In genomic region chr7:93231799-93232672, GRCh38 we compare ENCODE assay signal across 1 cellular context.
A peak's percentile ranks its signal among the peaks of the same experiment; 100 is the strongest.
TF ChIP-seq lines count a peak whose summit lies in the region.

TSS of gene VPS50 (plus strand) at chr7:93232366. CDS start at chr7:93232468, 102 bp downstream.

TF ChIP-seq in H1, 55 proteins besides CTCF, POLR2A, EP300 and RAD21 (continued from another document):
- TF ChIP-seq CHD7 (IDR thresholded peaks at IDR 0.05; ENCODE audit: insufficient replicate concordance, low read length) (no peak), ATF2 (IDR thresholded peaks at IDR 0.05; ENCODE audit: low read length) (0 out of 2 replicates have a peak, but pooled peaks have one; percentile 15), CEBPB (IDR thresholded peaks at IDR 0.05; ENCODE audit: low read depth, low read length) (peak; percentile 93), RXRA (IDR thresholded peaks at IDR 0.05; ENCODE audit: insufficient read depth, low read depth, low read length) (no peak), RBBP5 (IDR thresholded peaks at IDR 0.05; ENCODE audit: borderline replicate concordance, low read depth, low read length) (no peak), GABPA (IDR thresholded peaks at IDR 0.05; ENCODE audit: borderline replicate concordance, insufficient read depth, low read length) (no peak), HDAC2 (IDR thresholded peaks at IDR 0.05; ENCODE audit: borderline replicate concordance in 1 of 2, low read depth in 2 of 2, low read length in 2 of 2) (peak in 1 of 2 experiments; percentile 99; a peak in 3 of 4 replicates), CHD2 (IDR thresholded peaks at IDR 0.05; ENCODE audit: low read length) (no peak), JUND (IDR thresholded peaks at IDR 0.05; ENCODE audit: low read length) (no peak), ATF3 (IDR thresholded peaks at IDR 0.05; ENCODE audit: insufficient read depth, low read depth, low read length) (peak; percentile 96), CBX5 (IDR thresholded peaks at IDR 0.05; ENCODE audit: low read depth, low read length) (no peak), SAP30 (IDR thresholded peaks at IDR 0.05; ENCODE audit: insufficient read depth, insufficient replicate concordance, low read length) (peak; percentile 99), CREB1 (IDR thresholded peaks at IDR 0.05) (peak; percentile 68), KDM4A (IDR thresholded peaks at IDR 0.05; ENCODE audit: low read depth, low read length, severe bottlenecking) (peak; percentile 54), EGR1 (IDR thresholded peaks at IDR 0.05; ENCODE audit: borderline replicate concordance, low read depth, low read length) (no peak), MAX (IDR thresholded peaks at IDR 0.05) (peak; percentile 72), SP1 (IDR thresholded peaks at IDR 0.05; ENCODE audit: low read depth, low read length) (no peak), MAFK (IDR thresholded peaks at IDR 0.05; ENCODE audit: low read depth, low read length) (no peak), POLR2AphosphoS5 (IDR thresholded peaks at IDR 0.05; ENCODE audit: low read depth, low read length) (peak; percentile 39; the same call in 1 of the 2 replicates), YY1 (IDR thresholded peaks at IDR 0.05; ENCODE audit: low read depth, low read length) (peak; percentile 97), KDM5A (IDR thresholded peaks at IDR 0.05; ENCODE audit: low read length) (peak; percentile 99), SP4 (IDR thresholded peaks at IDR 0.05; ENCODE audit: low read length) (peak; percentile 94; the same call in 1 of the 2 replicates), TBP (IDR thresholded peaks at IDR 0.05; ENCODE audit: low read depth, low read length) (peak; percentile 42), TAF1 (IDR thresholded peaks at IDR 0.05; ENCODE audit: low read depth, low read length) (peak; percentile 57; the same call in 1 of the 2 replicates), ZNF274 (IDR thresholded peaks at IDR 0.05; ENCODE audit: borderline replicate concordance, extremely low read depth, low read length) (no peak), KDM1A (IDR thresholded peaks at IDR 0.05; ENCODE audit: borderline replicate concordance, low read length) (no peak), PHF8 (conservative IDR thresholded peaks at IDR 0.05; ENCODE audit: low read depth, low read length) (peak; percentile 65), HDAC6 (IDR thresholded peaks at IDR 0.05; ENCODE audit: low read depth, low read length) (no peak), USF2 (IDR thresholded peaks at IDR 0.05; ENCODE audit: low read length) (peak; percentile 98), BCL11A (IDR thresholded peaks at IDR 0.05; ENCODE audit: low read depth in 2 of 2, low read length in 2 of 2) (no peak), CTBP2 (IDR thresholded peaks at IDR 0.05; ENCODE audit: borderline replicate concordance, insufficient read depth, insufficient read length, low read length) (peak; percentile 60), RFX5 (IDR thresholded peaks at IDR 0.05; ENCODE audit: borderline replicate concordance, low read depth, low read length) (no peak), POU5F1 (IDR thresholded peaks at IDR 0.05; ENCODE audit: low read depth, low read length) (no peak)
